9 cellular contexts compared by ENCODE assay signal in genomic region chr22:45552580-45553332, GRCh38. TPM values are rescaled to one million over a fixed set of nuclear protein-coding genes. Genes with fewer than 3 reads are reported as not detected.
DNase-seq lines count a peak whose midpoint lies in the region; ATAC-seq and TF ChIP-seq lines count a peak whose summit lies in the region.
"Had no signal": no experiment of that assay in that cellular context is flagged by ENCODE, and none has a peak within 500 bp of the region (broad histone marks: within the 10 kb centered on the region; RNA-seq: fewer than 3 reads in every experiment).

No MANE protein-coding gene starts in this region.

- H3K9me3 Mint-ChIP-seq in Calu3 (ENCODE audit: low read depth, unreplicated experiment): peaks cover 3% of the 10 kb centered on the region
- no peaks in the 10 kb centered on the region for H3K9me3 Mint-ChIP-seq in activated T-cell treated with anti-CD3 and anti-CD28 coated beads, Interleukin-2, amount 50 U/mL, for 72 hours
- H3K9me3 Mint-ChIP-seq in effector memory CD8-positive, alpha-beta T cell: no peaks in the 10 kb centered on the region
- no peaks in the 10 kb centered on the region for H3K9me3 Mint-ChIP-seq in activated naive CD8-positive, alpha-beta T cell treated with anti-CD3 and anti-CD28 coated beads for 36 hours

- intact Hi-C loops in Calu3 (cut with micrococcal nuclease; ENCODE audit: unreplicated experiment) (loop anchor here (1.0 to 5.0 kb wide), 2 partner anchors 111 to 285 kb away; no protein-coding TSS in a partner anchor), Right ventricle myocardium superior (cut with DNase I) (loop anchor here (2.0 to 5.0 kb wide), 2 partner anchors 112 to 285 kb away; no protein-coding TSS in a partner anchor)

- H3K4me3 Mint-ChIP-seq in Calu3 (ENCODE audit: low read depth, unreplicated experiment): no peak overlapping the region
- no peak overlapping the region for H3K4me3 Mint-ChIP-seq in activated T-cell treated with anti-CD3 and anti-CD28 coated beads, Interleukin-2, amount 50 U/mL, for 72 hours
- no peak overlapping the region for H3K4me3 Mint-ChIP-seq in effector memory CD8-positive, alpha-beta T cell
- H3K4me3 Mint-ChIP-seq in activated naive CD8-positive, alpha-beta T cell treated with anti-CD3 and anti-CD28 coated beads for 36 hours: no peak overlapping the region

- peaks cover 27% of the 10 kb centered on the region for H3K4me1 Mint-ChIP-seq in Calu3 (ENCODE audit: low read depth, unreplicated experiment)
- no peaks in the 10 kb centered on the region for H3K4me1 Mint-ChIP-seq in activated T-cell treated with anti-CD3 and anti-CD28 coated beads, Interleukin-2, amount 50 U/mL, for 72 hours (ENCODE audit: low read depth)
- peaks cover 0 to 5% of the 10 kb centered on the region in 2 donors for H3K4me1 Mint-ChIP-seq in effector memory CD8-positive, alpha-beta T cell (ENCODE audit: low read depth in 2 of 2)
- H3K4me1 Mint-ChIP-seq in activated naive CD8-positive, alpha-beta T cell treated with anti-CD3 and anti-CD28 coated beads for 36 hours: peaks cover 2% of the 10 kb centered on the region

- no peak for DNase-seq in Calu3
- DNase-seq in WERI-Rb-1: no peak
- DNase-seq in Right ventricle myocardium superior: peak; percentile 85
- DNase-seq in activated T-cell treated with anti-CD3 and anti-CD28 coated beads, Interleukin-2, amount 50 U/mL, for 72 hours: no peak
- DNase-seq in cortex of kidney (lab: John Stamatoyannopoulos, UW): no peak
- DNase-seq in effector memory CD8-positive, alpha-beta T cell: no peak
- no peak for DNase-seq in activated naive CD8-positive, alpha-beta T cell treated with anti-CD3 and anti-CD28 coated beads for 36 hours
- DNase-seq: activated CD4-positive, alpha-beta T cell treated with anti-CD3 and anti-CD28 coated beads for 4 hours had no signal

- H3K9ac ChIP-seq in rectal smooth muscle tissue (ENCODE audit: low read length): no peak overlapping the region

- no peaks in the 10 kb centered on the region for H3K27me3 Mint-ChIP-seq in Calu3 (ENCODE audit: unreplicated experiment)
- H3K27me3 Mint-ChIP-seq in activated T-cell treated with anti-CD3 and anti-CD28 coated beads, Interleukin-2, amount 50 U/mL, for 72 hours (ENCODE audit: low read depth): peaks cover 6% of the 10 kb centered on the region
- H3K27me3 Mint-ChIP-seq in effector memory CD8-positive, alpha-beta T cell: peaks cover 26 to 54% of the 10 kb centered on the region in 2 donors
- peaks cover 10% of the 10 kb centered on the region for H3K27me3 Mint-ChIP-seq in activated naive CD8-positive, alpha-beta T cell treated with anti-CD3 and anti-CD28 coated beads for 36 hours

- peak overlapping the region; percentile 41 for H3K27ac Mint-ChIP-seq in Calu3 (ENCODE audit: unreplicated experiment)
- no peak overlapping the region for H3K27ac Mint-ChIP-seq in activated T-cell treated with anti-CD3 and anti-CD28 coated beads, Interleukin-2, amount 50 U/mL, for 72 hours
- H3K27ac Mint-ChIP-seq in effector memory CD8-positive, alpha-beta T cell: no peak overlapping the region
- no peak overlapping the region for H3K27ac Mint-ChIP-seq in activated naive CD8-positive, alpha-beta T cell treated with anti-CD3 and anti-CD28 coated beads for 36 hours

- H3K4me3 ChIP-seq in WERI-Rb-1 (ENCODE audit: low read depth, low read length) (no peak overlapping the region), rectal smooth muscle tissue (ENCODE audit: low read length) (no peak overlapping the region)

- H3K27me3 ChIP-seq in WERI-Rb-1 (ENCODE audit: insufficient read depth, low read depth, severe bottlenecking) (no peaks in the 10 kb centered on the region), rectal smooth muscle tissue (ENCODE audit: control insufficient read depth, insufficient read depth, low read length) (no peaks in the 10 kb centered on the region)

- CTCF ChIA-PET in Calu3 (lab: Charles Lee): interaction anchor here (1.5 kb wide), 1 partner anchor 112 kb away, joined by 3 read pairs; no protein-coding TSS in a partner anchor

- TF ChIP-seq CTCF in Calu3 (IDR thresholded peaks at IDR 0.05; ENCODE audit: unreplicated experiment) (no peak), WERI-Rb-1 (IDR thresholded peaks at IDR 0.05; ENCODE audit: low read depth, low read length) (0 out of 2 replicates have a peak, but pooled peaks have one; percentile 21)

- 0 out of 2 replicates have a peak overlapping the region, but pooled peaks have one; percentile 14 for H3K27ac ChIP-seq in WERI-Rb-1
- peak overlapping the region; percentile 78 for H3K27ac ChIP-seq in rectal smooth muscle tissue (ENCODE audit: low read depth, low read length)

- peaks cover 53% of the 10 kb centered on the region for H3K36me3 ChIP-seq in WERI-Rb-1
- H3K36me3 ChIP-seq in rectal smooth muscle tissue (ENCODE audit: control insufficient read depth, insufficient read depth, low read length): no peaks in the 10 kb centered on the region

- BruUV-seq in Calu3 (replicated peaks; lab: Mats Ljungman, UMichigan): no TSS peak

- no peaks in the 10 kb centered on the region for H3K9me3 ChIP-seq in WERI-Rb-1 (ENCODE audit: severe bottlenecking)

- peaks cover 32% of the 10 kb centered on the region for H3K4me1 ChIP-seq in rectal smooth muscle tissue (ENCODE audit: control insufficient read depth, insufficient read depth, low read length)

- H3K36me3 Mint-ChIP-seq in Calu3 (ENCODE audit: insufficient read depth, unreplicated experiment): peaks cover 5% of the 10 kb centered on the region
- H3K36me3 Mint-ChIP-seq in activated T-cell treated with anti-CD3 and anti-CD28 coated beads, Interleukin-2, amount 50 U/mL, for 72 hours (ENCODE audit: insufficient read depth in 2 of 2): no peaks in the 10 kb centered on the region
- peaks cover 7% of the 10 kb centered on the region for H3K36me3 Mint-ChIP-seq in effector memory CD8-positive, alpha-beta T cell (ENCODE audit: insufficient read depth)
- no peaks in the 10 kb centered on the region for H3K36me3 Mint-ChIP-seq in activated naive CD8-positive, alpha-beta T cell treated with anti-CD3 and anti-CD28 coated beads for 36 hours

- ATAC-seq in Right ventricle myocardium superior (ENCODE audit: poor library complexity): peak; percentile 59
- ATAC-seq in activated T-cell treated with anti-CD3 and anti-CD28 coated beads, Interleukin-2, amount 50 U/mL, for 72 hours (replicated peaks in 1 of 2): no peak
- ATAC-seq in effector memory CD8-positive, alpha-beta T cell (replicated peaks): no peak

RNA-seq across cellular contexts. Expression of gene FBLN1, which starts 50.1 kb away (rescaled TPM):
- total RNA-seq in Calu3 (2022) (28.4 and 28.6 TPM in 2 replicates), Right ventricle myocardium superior (89.5 TPM)
- not detected for total RNA-seq in activated T-cell treated with anti-CD3 and anti-CD28 coated beads, Interleukin-2, amount 50 U/mL, for 72 hours
- under 1 TPM; 0.30 to 0.37 TPM for total RNA-seq in activated naive CD8-positive, alpha-beta T cell treated with anti-CD3 and anti-CD28 coated beads for 36 hours

Comparison
In these comparisons a context has a peak if more than half of its experiments do, and no peak if none do; other contexts are left out.
1. RNA of gene FBLN1, which starts 50.1 kb away (total RNA-seq): 89.5 TPM in Right ventricle myocardium superior (single experiment) and 28.4 to 28.6 TPM in Calu3; 0.30 to 0.37 TPM in activated naive CD8-positive, alpha-beta T cell treated with anti-CD3 and anti-CD28 coated beads for 36 hours and not detected in activated T-cell treated with anti-CD3 and anti-CD28 coated beads, Interleukin-2, amount 50 U/mL, for 72 hours; every median in the first group is over 10 times any median in the second.